ENCODE assay signal across 13 cellular contexts in genomic region chr5:160468576-160468975, GRCh38. TPM values are rescaled to one million over a fixed set of nuclear protein-coding genes. Genes with fewer than 3 reads are reported as not detected.
DNase-seq lines count a peak whose midpoint lies in the region; ATAC-seq and TF ChIP-seq lines count a peak whose summit lies in the region.
"Had no signal": no experiment of that assay in that cellular context is flagged by ENCODE, and none has a peak within 500 bp of the region (broad histone marks: within the 10 kb centered on the region; RNA-seq: fewer than 3 reads in every experiment).

No MANE protein-coding gene starts in this region.

- peak overlapping the region; percentile 61 for H3K9ac ChIP-seq in KMS-11

- H3K4me1 Mint-ChIP-seq in activated naive CD8-positive, alpha-beta T cell treated with anti-CD3 and anti-CD28 coated beads, Interleukin-2, amount 50 U/mL, for 24 hours, result peaks cover 85% of the 10 kb centered on the region
- peaks cover 36 to 88% (median 74%) of the 10 kb centered on the region in 7 donors for H3K4me1 Mint-ChIP-seq in naive thymus-derived CD4-positive, alpha-beta T cell

- no peaks in the 10 kb centered on the region for H3K27me3 Mint-ChIP-seq in activated naive CD8-positive, alpha-beta T cell treated with anti-CD3 and anti-CD28 coated beads, Interleukin-2, amount 50 U/mL, for 24 hours
- no peaks in the 10 kb centered on the region for H3K27me3 Mint-ChIP-seq in naive thymus-derived CD4-positive, alpha-beta T cell

- DNase-seq in activated naive CD8-positive, alpha-beta T cell treated with anti-CD3 and anti-CD28 coated beads, Interleukin-2, amount 50 U/mL, for 24 hours, result no peak
- no peak for DNase-seq in naive thymus-derived CD4-positive, alpha-beta T cell
- DNase-seq in SKM-1 treated with dmso at 0.1 percent for 144 hours (lab: John Stamatoyannopoulos, UW; ENCODE audit: unreplicated experiment) (no peak), dorsolateral prefrontal cortex (no peak), AML-193 (lab: John Stamatoyannopoulos, UW) (no peak), DMS 273 treated with DMSO at 0.1 percent for 48 hours (lab: John Stamatoyannopoulos, UW) (no peak)
- DNase-seq: HCEC 1CT, left colon, NCI-H226, posterior cingulate gyrus had no signal

- H3K27ac ChIP-seq in DOHH2 (ENCODE audit: low read depth, low read length), result peak overlapping the region; percentile 92
- peak overlapping the region; percentile 79 for H3K27ac ChIP-seq in KMS-11
- peak overlapping the region; percentile 48 for H3K27ac ChIP-seq in naive thymus-derived CD4-positive, alpha-beta T cell (ENCODE audit: low read depth, low read length)
- peak overlapping the region in 3 of 59 donors; percentile 33 to 43 (median 41) for H3K27ac ChIP-seq in dorsolateral prefrontal cortex

- H2AFZ ChIP-seq in KMS-11 (ENCODE audit: low read depth), result no peak overlapping the region

- H3K36me3 Mint-ChIP-seq in activated naive CD8-positive, alpha-beta T cell treated with anti-CD3 and anti-CD28 coated beads, Interleukin-2, amount 50 U/mL, for 24 hours (ENCODE audit: low read depth), result peaks cover 45% of the 10 kb centered on the region
- peaks cover 0 to 32% (median 0%) of the 10 kb centered on the region in 5 donors for H3K36me3 Mint-ChIP-seq in naive thymus-derived CD4-positive, alpha-beta T cell
- H3K36me3 Mint-ChIP-seq: brain had no signal

- H3K9me3 Mint-ChIP-seq in activated naive CD8-positive, alpha-beta T cell treated with anti-CD3 and anti-CD28 coated beads, Interleukin-2, amount 50 U/mL, for 24 hours, result no peaks in the 10 kb centered on the region
- no peaks in the 10 kb centered on the region for H3K9me3 Mint-ChIP-seq in naive thymus-derived CD4-positive, alpha-beta T cell

- H3K79me2 ChIP-seq in DOHH2 (ENCODE audit: control insufficient read depth, low read length), result peaks cover 55% of the 10 kb centered on the region
- peaks cover 63% of the 10 kb centered on the region for H3K79me2 ChIP-seq in KMS-11 (ENCODE audit: insufficient read depth, low read depth)

- H3K4me3 Mint-ChIP-seq in activated naive CD8-positive, alpha-beta T cell treated with anti-CD3 and anti-CD28 coated beads, Interleukin-2, amount 50 U/mL, for 24 hours, result peak overlapping the region; percentile 97
- peak overlapping the region; percentile 80 to 100 (median 88) for H3K4me3 Mint-ChIP-seq in naive thymus-derived CD4-positive, alpha-beta T cell
- H3K4me3 Mint-ChIP-seq: brain had no signal

- H3K4me3 ChIP-seq in DOHH2 (ENCODE audit: low read length) (peak overlapping the region; percentile 79), KMS-11 (IDR thresholded peaks at IDR 0.05; ENCODE audit: insufficient read depth, low read depth, low read length) (no peak overlapping the region), dorsolateral prefrontal cortex (peak overlapping the region in 16 of 59 donors; percentile 9 to 52 (median 42))
- H3K4me3 ChIP-seq in naive thymus-derived CD4-positive, alpha-beta T cell (ENCODE audit: low read length), result peak overlapping the region; percentile 69

- H3K36me3 ChIP-seq in DOHH2 (ENCODE audit: control insufficient read depth, low read length) (peaks cover 36% of the 10 kb centered on the region), KMS-11 (ENCODE audit: insufficient read depth) (no peaks in the 10 kb centered on the region)
- no peaks in the 10 kb centered on the region for H3K36me3 ChIP-seq in naive thymus-derived CD4-positive, alpha-beta T cell (ENCODE audit: control insufficient read depth in 2 of 3, insufficient read depth in 3 of 3, low read length in 3 of 3)

- H3F3A ChIP-seq in DOHH2 (ENCODE audit: control insufficient read depth, insufficient read depth), result peaks cover 15% of the 10 kb centered on the region

- H3K4me1 ChIP-seq in DOHH2 (ENCODE audit: control insufficient read depth, low read length) (peaks cover 77% of the 10 kb centered on the region), KMS-11 (ENCODE audit: low read depth, poor library complexity, severe bottlenecking) (peaks cover 46% of the 10 kb centered on the region)
- H3K4me1 ChIP-seq in naive thymus-derived CD4-positive, alpha-beta T cell (ENCODE audit: control insufficient read depth in 2 of 2, insufficient read depth in 2 of 2, low read length in 2 of 2), result peaks cover 33 to 34% of the 10 kb centered on the region in 2 donors

- TF ChIP-seq CTCF in DOHH2 (IDR thresholded peaks at IDR 0.05; ENCODE audit: low read depth, low read length, poor library complexity, severe bottlenecking) (no peak), KMS-11 (conservative IDR thresholded peaks at IDR 0.05; ENCODE audit: low read depth, low read length) (no peak), dorsolateral prefrontal cortex (IDR thresholded peaks at IDR 0.05 in 54 of 56, conservative IDR thresholded peaks at IDR 0.05 in 2 of 56; ENCODE audit: low read depth in 1 of 56, partially characterized antibody in 56 of 56) (no peak)

- H3K27me3 ChIP-seq in DOHH2 (ENCODE audit: control insufficient read depth, low read length), result no peaks in the 10 kb centered on the region
- H3K27me3 ChIP-seq in KMS-11 (ENCODE audit: insufficient read depth, low read depth), result no peaks in the 10 kb centered on the region
- no peaks in the 10 kb centered on the region for H3K27me3 ChIP-seq in naive thymus-derived CD4-positive, alpha-beta T cell (ENCODE audit: control insufficient read depth in 2 of 2, insufficient read depth in 2 of 2, low read length in 2 of 2)
- H3K27me3 ChIP-seq in dorsolateral prefrontal cortex, result no peaks in the 10 kb centered on the region

- ATAC-seq in activated naive CD8-positive, alpha-beta T cell treated with anti-CD3 and anti-CD28 coated beads, Interleukin-2, amount 50 U/mL, for 24 hours, result no peak
- no peak for ATAC-seq in naive thymus-derived CD4-positive, alpha-beta T cell

- H3K4me2 ChIP-seq in DOHH2 (ENCODE audit: low read length), result peak overlapping the region; percentile 75
- H3K4me2 ChIP-seq in KMS-11, result peak overlapping the region; percentile 78

- POLR2A ChIA-PET in naive thymus-derived CD4-positive, alpha-beta T cell (lab: Charles Lee), result interaction anchor here (1.4 to 2.0 kb wide), 3 partner anchors 9 to 50 kb away, joined by 5 to 11 read pairs (median 11); partner anchors contain the start of gene SLU7

- H4K20me1 ChIP-seq in DOHH2 (ENCODE audit: control insufficient read depth, insufficient read depth, low read depth, low read length) (0 out of 2 replicates have a peak, but pooled peaks cover 8% of the 10 kb centered on the region), KMS-11 (ENCODE audit: insufficient read depth) (no peaks in the 10 kb centered on the region)

- peak overlapping the region; percentile 98 for H3K27ac Mint-ChIP-seq in activated naive CD8-positive, alpha-beta T cell treated with anti-CD3 and anti-CD28 coated beads, Interleukin-2, amount 50 U/mL, for 24 hours
- peak overlapping the region; percentile 51 to 99 (median 78) for H3K27ac Mint-ChIP-seq in naive thymus-derived CD4-positive, alpha-beta T cell

- CTCF ChIA-PET in naive thymus-derived CD4-positive, alpha-beta T cell (lab: Charles Lee), result no interaction called here

- H3K9me3 ChIP-seq in DOHH2 (ENCODE audit: control insufficient read depth, insufficient read depth, low read length), result no peaks in the 10 kb centered on the region
- H3K9me3 ChIP-seq in naive thymus-derived CD4-positive, alpha-beta T cell (ENCODE audit: control insufficient read depth in 2 of 3, low read length in 3 of 3), result no peaks in the 10 kb centered on the region

- H3K9me2 ChIP-seq in DOHH2 (replicated peaks; ENCODE audit: control insufficient read depth, low read length), result no peaks in the 10 kb centered on the region

- intact Hi-C loops in naive thymus-derived CD4-positive, alpha-beta T cell (cut with micrococcal nuclease), result loop anchor here in 1 of 2 donors (1.0 to 5.0 kb wide), 5 partner anchors 9 to 1366 kb away; partner anchors contain the start of gene PTTG1
- intact Hi-C loops in dorsolateral prefrontal cortex (cut with DNase I), result no loop called here

RNA-seq across cellular contexts. Expression of gene PTTG1, which starts 46.9 kb away (rescaled TPM):
- 10 to 100 TPM in 1 of 5 experiments, 1 to 10 TPM in 4; 3.8 to 97.7 (median 5.7) TPM for total RNA-seq in naive thymus-derived CD4-positive, alpha-beta T cell
- polyA plus RNA-seq in naive thymus-derived CD4-positive, alpha-beta T cell, result 10 to 100 TPM; 10.5 to 11.8 TPM
- total RNA-seq in dorsolateral prefrontal cortex, result 10 to 100 TPM in 31 of 120 experiments, 1 to 10 TPM in 89; 2.1 to 17.4 (median 7.5) TPM

RNA-seq across cellular contexts. Expression of gene SLU7, which starts 49.7 kb away (rescaled TPM):
- total RNA-seq in naive thymus-derived CD4-positive, alpha-beta T cell, result 10 to 100 TPM; 53.0 to 85.3 (median 77.0) TPM
- 10 to 100 TPM; 64.1 to 78.1 TPM for polyA plus RNA-seq in naive thymus-derived CD4-positive, alpha-beta T cell
- total RNA-seq in dorsolateral prefrontal cortex, result 100 to 1,000 TPM in 19 of 120 experiments, 10 to 100 TPM in 101; 41.4 to 128 (median 79.4) TPM
